Comparison of ENCODE assay signal across 9 cellular contexts in the genomic region with DNA sequence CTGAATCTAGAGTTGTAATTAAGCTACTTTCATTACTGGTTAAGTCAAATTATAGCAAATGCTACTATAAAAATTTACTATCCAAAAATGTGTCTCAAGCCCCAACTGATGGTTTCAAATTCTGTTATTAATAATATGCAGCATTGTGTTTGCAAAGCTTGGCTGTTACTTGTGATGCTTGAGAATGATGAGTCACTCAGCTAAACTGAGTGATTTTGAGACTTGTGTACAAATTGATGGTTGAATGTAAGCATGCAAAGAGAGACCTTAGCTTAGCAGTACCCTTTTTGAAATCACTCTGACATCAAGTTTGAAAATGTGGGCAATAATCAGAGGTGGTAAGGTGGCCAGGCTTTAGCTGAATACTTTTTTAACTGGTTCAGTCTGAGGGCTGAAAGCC. TPM values are rescaled to one million over a fixed set of nuclear protein-coding genes. Genes with fewer than 3 reads are reported as not detected.
DNase-seq lines count a peak whose midpoint lies in the region; ATAC-seq and TF ChIP-seq lines count a peak whose summit lies in the region.
"Had no signal": no experiment of that assay in that cellular context is flagged by ENCODE, and none has a peak within 500 bp of the region (broad histone marks: within the 10 kb centered on the region; RNA-seq: fewer than 3 reads in every experiment).

No MANE protein-coding gene starts in this region.

- H3K9me3 ChIP-seq in esophagus squamous epithelium, result no peaks in the 10 kb centered on the region

- H3K4me1 Mint-ChIP-seq in activated CD4-positive, alpha-beta T cell treated with anti-CD3 and anti-CD28 coated beads, Interleukin-2, amount 10 ng/mL, durations not matched to agents 7 days and 5 days, result peaks cover 25% of the 10 kb centered on the region

- H3K4me3 Mint-ChIP-seq in activated CD4-positive, alpha-beta T cell treated with anti-CD3 and anti-CD28 coated beads, Interleukin-2, amount 10 ng/mL, durations not matched to agents 7 days and 5 days, result no peak overlapping the region

- POLR2A ChIA-PET in activated CD4-positive, alpha-beta T cell treated with anti-CD3 and anti-CD28 coated beads, Interleukin-2, amount 10 ng/mL, durations not matched to agents 7 days and 5 days (lab: Charles Lee), result no interaction called here

- TF ChIP-seq CTCF in foreskin keratinocyte (conservative IDR thresholded peaks at IDR 0.05), result no peak
- no peak for TF ChIP-seq CTCF in esophagus squamous epithelium (IDR thresholded peaks at IDR 0.05)

- CTCF ChIA-PET in activated CD4-positive, alpha-beta T cell treated with anti-CD3 and anti-CD28 coated beads, Interleukin-2, amount 10 ng/mL, durations not matched to agents 7 days and 5 days (lab: Charles Lee), result interaction anchor here (0.9 kb wide), 1 partner anchor 9 kb away, joined by 4 read pairs; no protein-coding TSS in a partner anchor

- H3K27ac ChIP-seq in foreskin keratinocyte (no peak overlapping the region), esophagus squamous epithelium (no peak overlapping the region)

- peaks cover 47% of the 10 kb centered on the region for H3K36me3 Mint-ChIP-seq in activated CD4-positive, alpha-beta T cell treated with anti-CD3 and anti-CD28 coated beads, Interleukin-2, amount 10 ng/mL, durations not matched to agents 7 days and 5 days (ENCODE audit: low read depth)

- DNase-seq in foreskin keratinocyte (peak in 1 of 2 donors; percentile 6), esophagus squamous epithelium (lab: John Stamatoyannopoulos, UW) (no peak), anterior cingulate cortex (lab: John Stamatoyannopoulos, UW) (no peak), C1 segment of cervical spinal cord (lab: John Stamatoyannopoulos, UW) (no peak)
- DNase-seq in activated CD4-positive, alpha-beta T cell treated with anti-CD3 and anti-CD28 coated beads, Interleukin-2, amount 10 ng/mL, durations not matched to agents 7 days and 5 days, result no peak
- DNase-seq: hippocampal formation had no signal

- peaks cover 0 to 84% (median 14%) of the 10 kb centered on the region in 3 donors for H3K36me3 ChIP-seq in esophagus squamous epithelium

- no peaks in the 10 kb centered on the region for H3K27me3 Mint-ChIP-seq in activated CD4-positive, alpha-beta T cell treated with anti-CD3 and anti-CD28 coated beads, Interleukin-2, amount 10 ng/mL, durations not matched to agents 7 days and 5 days

- no peak overlapping the region for H3K4me3 ChIP-seq in esophagus squamous epithelium

- intact Hi-C loops in esophagus squamous epithelium (cut with DNase I), result no loop called here

- H3K9me3 Mint-ChIP-seq in activated CD4-positive, alpha-beta T cell treated with anti-CD3 and anti-CD28 coated beads, Interleukin-2, amount 10 ng/mL, durations not matched to agents 7 days and 5 days, result no peaks in the 10 kb centered on the region

- TF ChIP-seq POLR2A in esophagus squamous epithelium (IDR thresholded peaks at IDR 0.05), result no peak

- H3K4me1 ChIP-seq in foreskin keratinocyte (no peaks in the 10 kb centered on the region), esophagus squamous epithelium (no peaks in the 10 kb centered on the region)

- ATAC-seq in GM18511 (IDR thresholded peaks at IDR 0.05; ENCODE audit: unreplicated experiment) (peak; percentile 94), GM21619 (IDR thresholded peaks at IDR 0.05; ENCODE audit: unreplicated experiment) (peak; percentile 89), HG03520 (IDR thresholded peaks at IDR 0.05; ENCODE audit: unreplicated experiment) (peak; percentile 87), foreskin keratinocyte (peak; percentile 28)

- H3K27me3 ChIP-seq in foreskin keratinocyte (no peaks in the 10 kb centered on the region), esophagus squamous epithelium (no peaks in the 10 kb centered on the region)

- no peak overlapping the region for H3K27ac Mint-ChIP-seq in activated CD4-positive, alpha-beta T cell treated with anti-CD3 and anti-CD28 coated beads, Interleukin-2, amount 10 ng/mL, durations not matched to agents 7 days and 5 days

RNA-seq across cellular contexts. Expression of gene OPA1, which starts 27.6 kb away (rescaled TPM):
- 56.8 and 60.2 TPM in 2 replicates for total RNA-seq in foreskin keratinocyte
- 11.2 and 14.1 TPM in 2 replicates for polyA plus RNA-seq in foreskin keratinocyte
- total RNA-seq in esophagus squamous epithelium, result 10 to 100 TPM; 29.3 to 48.1 (median 44.6) TPM
- total RNA-seq in activated CD4-positive, alpha-beta T cell treated with anti-CD3 and anti-CD28 coated beads, Interleukin-2, amount 10 ng/mL, durations not matched to agents 7 days and 5 days, result 10 to 100 TPM; 58.8 to 62.7 TPM

Comparison
In these comparisons a context has a peak if more than half of its experiments do, and no peak if none do; other contexts are left out.
1. ATAC-seq: peak in every context shown above with its lines; median percentile 94 in GM18511; 89 in GM21619; 87 in HG03520; 28 in foreskin keratinocyte.